ENCODE assay signal across 8 cellular contexts in the genomic region with DNA sequence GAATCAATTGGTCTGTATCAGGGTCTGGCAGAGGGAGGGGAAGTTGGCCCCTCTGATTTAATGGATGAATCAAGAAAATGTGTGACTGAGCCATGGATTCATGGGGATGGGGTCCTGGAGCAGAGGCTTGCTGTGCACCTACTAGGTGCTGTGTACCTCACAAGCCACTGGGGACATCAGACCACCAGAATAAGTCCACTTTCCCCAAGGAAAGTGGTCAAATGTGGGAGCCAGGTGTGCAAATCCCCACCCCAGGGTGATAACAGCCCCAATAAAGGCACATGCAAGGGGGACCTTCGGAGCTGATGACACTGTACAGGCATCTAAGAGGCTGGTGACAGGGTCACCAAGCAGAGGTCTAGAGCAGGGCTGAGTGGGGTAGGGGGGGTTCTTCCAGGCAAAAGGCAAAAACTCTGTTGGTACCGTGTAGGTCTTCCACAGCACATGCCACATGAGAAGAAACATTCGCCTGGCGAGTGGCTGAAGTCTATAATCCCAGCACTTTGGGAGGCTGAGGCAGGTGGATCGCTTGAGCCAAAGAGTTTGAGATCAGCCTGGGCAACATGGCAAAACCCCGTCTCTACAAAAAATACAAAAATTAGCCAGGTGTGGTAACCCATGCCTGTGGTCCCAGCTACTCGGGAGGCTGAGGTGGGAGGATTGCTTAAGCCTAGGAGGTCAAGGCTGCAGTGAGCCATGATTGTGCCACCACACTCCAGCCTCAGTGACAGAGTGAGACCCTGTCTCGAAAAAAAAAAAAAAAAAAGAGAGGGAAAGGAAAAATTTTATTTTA. TPM values are rescaled to one million over a fixed set of nuclear protein-coding genes. Genes with fewer than 3 reads are reported as not detected.
DNase-seq lines count a peak whose midpoint lies in the region; ATAC-seq and TF ChIP-seq lines count a peak whose summit lies in the region.

No MANE protein-coding gene starts in this region.

- 81 to 83% methylated on average over 8 of the region's 8 CpGs for WGBS in heart right ventricle, 2 donors

- intact Hi-C loops in heart right ventricle (cut with DNase I) (loop anchor here in 4 of 10 donors (5.0 kb wide), 2 partner anchors 65 to 130 kb away; a partner anchor contains a TSS), Right ventricle myocardium inferior (cut with DNase I) (no loop called here), uterus (cut with DNase I; ENCODE audit: low total_unique reads) (loop anchor here (10.0 kb wide), 1 partner anchor 68 kb away; a partner anchor contains a TSS)

- H3K9me3 ChIP-seq in heart right ventricle, result no peaks in the 10 kb centered on the region
- H3K9me3 ChIP-seq in muscle layer of colon (ENCODE audit: low read length), result no peaks in the 10 kb centered on the region
- H3K9me3 ChIP-seq in uterus, result no peaks in the 10 kb centered on the region

- no peak overlapping the region for H3K9ac ChIP-seq in muscle layer of colon (ENCODE audit: low read length)

- DNase-seq in heart right ventricle (no peak), Right ventricle myocardium inferior (ENCODE audit: missing footprints) (no peak), uterus (no peak), NCI-H446 (lab: John Stamatoyannopoulos, UW) (no peak), NCI-H1048 (lab: John Stamatoyannopoulos, UW) (no peak)
- DNase-seq in activated naive CD8-positive, alpha-beta T cell treated with anti-CD3 and anti-CD28 coated beads, Interleukin-2, amount 10 ng/mL, durations not matched to agents 7 days and 5 days, result no peak

- H3K36me3 ChIP-seq in heart right ventricle (no peaks in the 10 kb centered on the region), muscle layer of colon (ENCODE audit: insufficient read depth, low read length) (no peaks in the 10 kb centered on the region), uterus (no peaks in the 10 kb centered on the region)

- peak overlapping the region; percentile 93 for H3K27ac Mint-ChIP-seq in activated naive CD8-positive, alpha-beta T cell treated with anti-CD3 and anti-CD28 coated beads, Interleukin-2, amount 10 ng/mL, durations not matched to agents 7 days and 5 days

- H3K4me3 ChIP-seq in heart right ventricle (no peak overlapping the region), muscle layer of colon (ENCODE audit: low read depth in 1 of 2, low read length in 2 of 2) (no peak overlapping the region), uterus (no peak overlapping the region)

- POLR2A ChIA-PET in activated naive CD8-positive, alpha-beta T cell treated with anti-CD3 and anti-CD28 coated beads, Interleukin-2, amount 10 ng/mL, durations not matched to agents 7 days and 5 days (lab: Charles Lee), result interaction anchor here (0.6 to 3.5 kb wide), 9 partner anchors 12 to 627 kb away, joined by 3 to 13 read pairs (median 6); a partner anchor contains a TSS

- H3K4me1 ChIP-seq in heart right ventricle (peaks cover 19 to 98% (median 66%) of the 10 kb centered on the region in 9 donors), muscle layer of colon (ENCODE audit: insufficient read depth, low read length) (peaks cover 42% of the 10 kb centered on the region), uterus (peaks cover 0 to 6% of the 10 kb centered on the region in 2 donors)

- H3K36me3 Mint-ChIP-seq in activated naive CD8-positive, alpha-beta T cell treated with anti-CD3 and anti-CD28 coated beads, Interleukin-2, amount 10 ng/mL, durations not matched to agents 7 days and 5 days, result peaks cover 3% of the 10 kb centered on the region

- H3K27ac ChIP-seq in heart right ventricle (peak overlapping the region in 9 of 10 donors; percentile 69 to 97 (median 95)), muscle layer of colon (ENCODE audit: low read depth, low read length) (peak overlapping the region; percentile 79), uterus (peak overlapping the region; percentile 96 to 97)

- H3K27me3 Mint-ChIP-seq in activated naive CD8-positive, alpha-beta T cell treated with anti-CD3 and anti-CD28 coated beads, Interleukin-2, amount 10 ng/mL, durations not matched to agents 7 days and 5 days, result no peaks in the 10 kb centered on the region

- no peaks in the 10 kb centered on the region for H3K27me3 ChIP-seq in heart right ventricle
- H3K27me3 ChIP-seq in muscle layer of colon (ENCODE audit: control insufficient read depth in 1 of 2, insufficient read depth in 2 of 2, low read length in 2 of 2), result no peaks in the 10 kb centered on the region
- H3K27me3 ChIP-seq in uterus, result no peaks in the 10 kb centered on the region

- TF ChIP-seq POLR2A in uterus (IDR thresholded peaks at IDR 0.05), result no peak

- H3K4me3 Mint-ChIP-seq in activated naive CD8-positive, alpha-beta T cell treated with anti-CD3 and anti-CD28 coated beads, Interleukin-2, amount 10 ng/mL, durations not matched to agents 7 days and 5 days, result peak overlapping the region; percentile 56

- no peaks in the 10 kb centered on the region for H3K9me3 Mint-ChIP-seq in activated naive CD8-positive, alpha-beta T cell treated with anti-CD3 and anti-CD28 coated beads, Interleukin-2, amount 10 ng/mL, durations not matched to agents 7 days and 5 days

- ATAC-seq in heart right ventricle (no peak), Right ventricle myocardium inferior (no peak), GM18867 (IDR thresholded peaks at IDR 0.05; ENCODE audit: unreplicated experiment) (no peak)
- ATAC-seq in activated naive CD8-positive, alpha-beta T cell treated with anti-CD3 and anti-CD28 coated beads, Interleukin-2, amount 10 ng/mL, durations not matched to agents 7 days and 5 days (ENCODE audit: low read depth), result no peak

- peaks cover 57% of the 10 kb centered on the region for H3K4me1 Mint-ChIP-seq in activated naive CD8-positive, alpha-beta T cell treated with anti-CD3 and anti-CD28 coated beads, Interleukin-2, amount 10 ng/mL, durations not matched to agents 7 days and 5 days

- TF ChIP-seq CTCF in heart right ventricle (IDR thresholded peaks at IDR 0.05) (no peak), uterus (IDR thresholded peaks at IDR 0.05) (no peak)

RNA-seq across cellular contexts. Expression of a gene that starts 28.8 kb away (rescaled TPM):
- total RNA-seq in heart right ventricle (100 to 1,000 TPM; 107 to 142 (median 122) TPM), Right ventricle myocardium inferior (127 TPM), uterus (10 to 100 TPM; 14.4 to 56.4 (median 17.8) TPM)
- polyA plus RNA-seq in heart right ventricle, result 100 to 1,000 TPM; 103 to 155 TPM
- 10 to 100 TPM; 64.5 to 64.6 TPM for total RNA-seq in activated naive CD8-positive, alpha-beta T cell treated with anti-CD3 and anti-CD28 coated beads, Interleukin-2, amount 10 ng/mL, durations not matched to agents 7 days and 5 days

RNA-seq across cellular contexts. Expression of a gene that starts 54.2 kb away (rescaled TPM):
- total RNA-seq in heart right ventricle (10 to 100 TPM in 3 of 10 donors, 1 to 10 TPM in 7; 6.3 to 15.7 (median 8.6) TPM), Right ventricle myocardium inferior (11.3 TPM), uterus (10 to 100 TPM in 2 of 4 donors, 1 to 10 TPM in 1, under 1 TPM in 1; 0.29 to 24.7 (median 9.5) TPM)
- 1 to 10 TPM; 2.2 to 2.4 TPM for polyA plus RNA-seq in heart right ventricle
- 10 to 100 TPM; 10.9 to 12.0 TPM for total RNA-seq in activated naive CD8-positive, alpha-beta T cell treated with anti-CD3 and anti-CD28 coated beads, Interleukin-2, amount 10 ng/mL, durations not matched to agents 7 days and 5 days
